21 cellular contexts compared by ENCODE assay signal in genomic region chr12:81963651-81964050, GRCh38.
A peak's percentile ranks its signal among the peaks of the same experiment; 100 is the strongest.
DNase-seq lines count a peak whose midpoint lies in the region; ATAC-seq lines count a peak whose summit lies in the region.
"Had no signal": no experiment of that assay in that cellular context is flagged by ENCODE, and none has a peak within 500 bp of the region (broad histone marks: within the 10 kb centered on the region; RNA-seq: fewer than 3 reads in every experiment).

No MANE protein-coding gene starts in this region.

- ATAC-seq in Right ventricle myocardium superior (ENCODE audit: poor library complexity): no peak
- ATAC-seq: A549 had no signal

- intact Hi-C loops in Right ventricle myocardium superior (cut with DNase I): no loop called here

- DNase-seq in NCI-H82 (lab: John Stamatoyannopoulos, UW): peak; percentile 7
- no peak for DNase-seq in NCI-H82 treated with DMSO at 0.1 percent for 48 hours (lab: John Stamatoyannopoulos, UW; ENCODE audit: unreplicated experiment)
- DNase-seq in NCI-H69 (lab: John Stamatoyannopoulos, UW): peak; percentile 26
- peak; percentile 19 for DNase-seq in kidney glomerular epithelial cell (lab: John Stamatoyannopoulos, UW)
- no peak for DNase-seq in NCI-H524 treated with DMSO at 0.1 percent for 48 hours (lab: John Stamatoyannopoulos, UW)
- DNase-seq in UCSD-AML1 (lab: John Stamatoyannopoulos, UW; ENCODE audit: unreplicated experiment): no peak
- DNase-seq in Right ventricle myocardium superior: no peak
- DNase-seq: 8988T; ACHN; AML-193; BE2C; Calu3; CD4-positive, alpha-beta T cell; CD8-positive, alpha-beta memory T cell; DMS53; DMS79 treated with DMSO at 0.1 percent for 48 hours; GF-D8; GM23248; H7; HCEC 1CT had no signal

Comparison
In these comparisons a context has a peak if more than half of its experiments do, and no peak if none do; other contexts are left out.
1. DNase-seq: peak in NCI-H82 (single experiment), NCI-H69 (single experiment) and kidney glomerular epithelial cell (single experiment); none in NCI-H82 treated with DMSO at 0.1 percent for 48 hours (single experiment), NCI-H524 treated with DMSO at 0.1 percent for 48 hours (single experiment), UCSD-AML1 (single experiment) and Right ventricle myocardium superior (single experiment).